Comparison of ENCODE assay signal across 5 cellular contexts in the genomic region with DNA sequence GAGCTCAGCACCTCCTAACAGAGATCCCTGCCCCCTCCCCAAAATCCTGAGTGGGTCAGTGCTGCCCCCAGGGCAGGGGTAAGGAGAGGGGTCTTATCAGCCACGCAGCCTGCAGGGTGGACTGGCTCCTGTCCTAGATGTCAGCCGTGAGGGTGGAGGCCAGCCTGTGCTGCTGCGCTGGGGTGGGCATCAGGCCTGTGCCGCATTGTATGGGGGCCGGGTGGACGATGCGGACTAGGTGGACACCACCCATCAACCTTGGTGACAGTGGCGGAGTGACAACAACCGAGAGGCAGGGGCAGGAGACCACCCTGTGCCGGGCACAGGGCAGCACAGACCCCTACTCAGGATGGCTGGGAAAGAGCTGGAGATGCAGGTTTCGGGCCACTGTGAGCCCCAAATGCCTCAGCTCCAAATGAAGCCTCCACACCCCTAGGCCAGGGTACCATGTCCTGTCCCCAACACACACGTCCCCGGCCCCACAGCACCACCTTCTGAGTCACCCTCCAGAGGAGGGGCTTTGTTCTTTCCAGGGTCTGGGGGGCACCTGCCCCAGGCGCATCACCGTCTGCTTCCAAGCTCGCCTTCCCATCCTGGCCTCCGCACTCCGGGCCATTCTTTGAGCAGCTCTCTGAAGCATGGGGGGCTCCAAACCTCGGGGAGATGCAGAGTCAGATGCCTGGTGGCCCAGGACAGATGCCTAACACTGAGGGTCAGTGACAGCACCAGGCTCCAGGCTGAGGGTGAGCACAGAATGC. TPM values are rescaled to one million over a fixed set of nuclear protein-coding genes. Genes with fewer than 3 reads are reported as not detected.
DNase-seq lines count a peak whose midpoint lies in the region; ATAC-seq, FAIRE-seq and TF ChIP-seq lines count a peak whose summit lies in the region.
"Not testable (repeated sequence)": the region's sequence is repeated elsewhere in the genome, so short reads cannot be mapped to it uniquely, and the experiment has no call there.

No MANE protein-coding gene starts in this region.

- intact Hi-C loops in kidney (cut with DNase I): not testable (repeated sequence)

- not testable (repeated sequence) for H3K36me3 ChIP-seq in BLaER1 treated with 17β-estradiol and CSF1 and Interleukin-3, amounts not matched to agents 10 nM and 100 nM; RWPE2 (ENCODE audit: low read depth); kidney (ENCODE audit: control insufficient read depth in 1 of 2, insufficient read depth in 2 of 2, low read length in 2 of 2)

- H3K36me3 Mint-ChIP-seq in activated T-cell treated with anti-CD3 and anti-CD28 coated beads, Interleukin-2, amount 50 U/mL, for 24 hours (ENCODE audit: low read depth): not testable (repeated sequence)

- H3K9me3 ChIP-seq in BLaER1 treated with 17β-estradiol and CSF1 and Interleukin-3, amounts not matched to agents 10 nM and 100 nM (replicated peaks in 1 of 11); RWPE2 (ENCODE audit: severe bottlenecking); kidney (ENCODE audit: control insufficient read depth in 1 of 2, low read length in 2 of 2): not testable (repeated sequence)

- H3K4me1 Mint-ChIP-seq in activated T-cell treated with anti-CD3 and anti-CD28 coated beads, Interleukin-2, amount 50 U/mL, for 24 hours (ENCODE audit: low read depth): not testable (repeated sequence)

- not testable (repeated sequence) for FAIRE-seq in kidney (lab: Jason Lieb, UNC)
- FAIRE-seq in urothelium cell line (lab: Jason Lieb, UNC): peak; percentile 98

- H3K9ac ChIP-seq in BLaER1 treated with 17β-estradiol and CSF1 and Interleukin-3, amounts not matched to agents 10 nM and 100 nM: 0 out of 22 replicates have a peak overlapping the region, but pooled peaks of 1 of the 11 experiments have one; percentile 24
- H3K9ac ChIP-seq in kidney (ENCODE audit: low read length in 2 of 2): not testable (repeated sequence)

- H3K27me3 Mint-ChIP-seq in activated T-cell treated with anti-CD3 and anti-CD28 coated beads, Interleukin-2, amount 50 U/mL, for 24 hours: not testable (repeated sequence)

- not testable (repeated sequence) for TF ChIP-seq CTCF in RWPE2 (IDR thresholded peaks at IDR 0.05; ENCODE audit: poor library complexity, severe bottlenecking); kidney (IDR thresholded peaks at IDR 0.05; ENCODE audit: borderline replicate concordance, extremely low read depth, insufficient read depth)

- H4K20me1 ChIP-seq in BLaER1 treated with 17β-estradiol and CSF1 and Interleukin-3, amounts not matched to agents 10 nM and 100 nM: not testable (repeated sequence)

- H3K4me2 ChIP-seq in BLaER1 treated with 17β-estradiol and CSF1 and Interleukin-3, amounts not matched to agents 10 nM and 100 nM: peak overlapping the region in 7 of 11 experiments; percentile 16 to 71 (median 67); a peak in 12 of 22 replicates

- peaks cover 0 to 72% (median 54%) of the 10 kb centered on the region in 10 experiments; a peak in 13 of 20 replicates for H3K4me1 ChIP-seq in BLaER1 treated with 17β-estradiol and CSF1 and Interleukin-3, amounts not matched to agents 10 nM and 100 nM
- not testable (repeated sequence) for H3K4me1 ChIP-seq in RWPE2 (ENCODE audit: insufficient read depth, poor library complexity, severe bottlenecking); kidney (ENCODE audit: control insufficient read depth in 1 of 2, insufficient read depth in 1 of 2, low read depth in 1 of 2, low read length in 2 of 2)

- not testable (repeated sequence) for H3K4me3 Mint-ChIP-seq in activated T-cell treated with anti-CD3 and anti-CD28 coated beads, Interleukin-2, amount 50 U/mL, for 24 hours

- H3K9me3 Mint-ChIP-seq in activated T-cell treated with anti-CD3 and anti-CD28 coated beads, Interleukin-2, amount 50 U/mL, for 24 hours: not testable (repeated sequence)

- peak overlapping the region; percentile 22 for H3K27ac Mint-ChIP-seq in activated T-cell treated with anti-CD3 and anti-CD28 coated beads, Interleukin-2, amount 50 U/mL, for 24 hours

- peak; percentile 53 for DNase-seq in RWPE2 (ENCODE audit: low spot score)
- not testable (repeated sequence) for DNase-seq in activated T-cell treated with anti-CD3 and anti-CD28 coated beads, Interleukin-2, amount 50 U/mL, for 24 hours; urothelium cell line (ENCODE audit: low spot score)
- DNase-seq in kidney: peak; percentile 66

- not testable (repeated sequence) for H3K27me3 ChIP-seq in BLaER1 treated with 17β-estradiol and CSF1 and Interleukin-3, amounts not matched to agents 10 nM and 100 nM; RWPE2 (ENCODE audit: insufficient read depth, poor library complexity, severe bottlenecking)

- ATAC-seq in RWPE2 (ENCODE audit: low read depth): not testable (repeated sequence)

- not testable (repeated sequence) for H3K4me3 ChIP-seq in BLaER1 treated with 17β-estradiol and CSF1 and Interleukin-3, amounts not matched to agents 10 nM and 100 nM; RWPE2 (ENCODE audit: severe bottlenecking); kidney (ENCODE audit: low read length in 2 of 2)

- not testable (repeated sequence) for H3K27ac ChIP-seq in BLaER1 treated with 17β-estradiol and CSF1 and Interleukin-3, amounts not matched to agents 10 nM and 100 nM; RWPE2 (ENCODE audit: poor library complexity, severe bottlenecking); kidney (ENCODE audit: low read depth in 2 of 2, low read length in 2 of 2)

RNA-seq across cellular contexts. Expression of gene ZNF519, which starts 13.5 kb away (rescaled TPM):
- 6.6 TPM for total RNA-seq in kidney
- polyA plus RNA-seq in kidney (ENCODE audit: insufficient read depth, low read depth, low replicate concordance): 1.0 TPM
